In genomic region chr7:158588878-158589442, GRCh38 we compare ENCODE assay signal across 1 cellular context.
TF ChIP-seq lines count a peak whose summit lies in the region.

No MANE protein-coding gene starts in this region.

TF ChIP-seq in H1, 55 proteins besides CTCF, POLR2A, EP300 and RAD21:
- TF ChIP-seq EZH2 (IDR thresholded peaks at IDR 0.05; ENCODE audit: low read depth, low read length, severe bottlenecking) = peak; percentile 13
- TF ChIP-seq YY1 (IDR thresholded peaks at IDR 0.05; ENCODE audit: low read depth, low read length) = no peak
- TF ChIP-seq SUZ12 (IDR thresholded peaks at IDR 0.05; ENCODE audit: low read length) = 0 out of 2 replicates have a peak, but pooled peaks have one; percentile 16
TF ChIP-seq in H1: peak in this region for 2.
